ENCODE assay signal across 25 cellular contexts in the genomic region with DNA sequence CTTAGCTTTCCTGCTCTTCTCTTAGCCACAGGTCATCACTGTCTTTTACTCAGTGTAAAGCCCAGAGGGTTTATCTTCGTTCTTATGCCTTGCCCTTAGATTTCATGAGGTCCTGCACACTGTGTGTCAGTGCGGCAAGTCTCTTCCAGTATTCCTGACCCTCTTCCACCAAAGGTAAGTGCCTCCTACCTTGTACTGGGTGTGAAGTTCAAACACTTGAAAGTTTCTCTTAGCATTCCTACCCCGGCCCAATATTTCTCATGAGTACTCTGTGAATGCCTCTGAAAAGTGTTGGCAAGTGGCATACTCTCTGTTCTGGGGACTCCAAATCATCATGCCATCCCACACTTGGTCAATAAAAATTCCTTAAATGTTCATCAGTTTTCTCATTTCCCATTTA.
"Had no signal": no experiment of that assay in that cellular context is flagged by ENCODE, and none has a peak within 500 bp of the region (broad histone marks: within the 10 kb centered on the region; RNA-seq: fewer than 3 reads in every experiment).

No MANE protein-coding gene starts in this region.

- H3K27me3 ChIP-seq: heart left ventricle, ovary, right atrium auricular region, right lobe of liver, suprapubic skin, tibial artery, vagina had no signal

- H3K36me3 ChIP-seq: heart left ventricle, left ventricle myocardium inferior, ovary, right atrium auricular region, right lobe of liver, suprapubic skin, thoracic aorta, vagina had no signal

- H3K4me3 ChIP-seq: heart left ventricle, left ventricle myocardium inferior, ovary, right atrium auricular region, right lobe of liver, skin epidermis, suprapubic skin, thoracic aorta, tibial artery, vagina had no signal

- H3K27ac ChIP-seq: heart left ventricle, left ventricle myocardium inferior, ovary, right atrium auricular region, right lobe of liver, skin epidermis, suprapubic skin, thoracic aorta, tibial artery, vagina had no signal

- ATAC-seq: heart left ventricle; left colon; natural killer cell; right lobe of liver; stimulated activated naive B cell treated with anti-CD40 and anti-IgM and Interleukin-4, amounts not matched to agents 10 μg/mL and 1 μg/mL and 100 μg/mL, for 72 hours; stimulated activated naive CD8-positive, alpha-beta T cell treated with anti-CD3 and anti-CD28 coated beads, Interleukin-15, Interleukin-2, amounts not matched to agents 100 U/mL and 50 U/mL, for 24 hours had no signal

- H3K4me1 ChIP-seq: heart left ventricle, left ventricle myocardium inferior, right atrium auricular region, right lobe of liver, suprapubic skin, tibial artery, vagina had no signal

- DNase-seq: heart left ventricle; hypothalamus; immature natural killer cell; kidney; left colon; left ventricle myocardium inferior; mammary epithelial cell; mesenchymal stem cell; naive B cell; natural killer cell; nephron progenitor cell; ovary; right lobe of liver; stimulated activated CD4-positive, alpha-beta T cell treated with anti-CD3 and anti-CD28 coated beads, Interleukin-12 subunit alpha, Interleukin-12 subunit beta, amount 100 ng/mL, for 4 hours; stimulated activated CD4-positive, alpha-beta T cell treated with anti-CD3 and anti-CD28 coated beads, Interleukin-15, amount 100 ng/mL, for 24 hours; stimulated activated CD4-positive, alpha-beta T cell treated with anti-CD3 and anti-CD28 coated beads, Interleukin-2, amount 100 ng/mL, for 24 hours; stimulated activated CD4-positive, alpha-beta T cell treated with anti-CD3 and anti-CD28 coated beads, Interleukin-4, amount 100 ng/mL, for 1 hour; stimulated activated naive B cell treated with anti-CD40 and anti-IgM and Interleukin-4, amounts not matched to agents 10 μg/mL and 1 μg/mL and 100 μg/mL, for 72 hours; stimulated activated naive CD8-positive, alpha-beta T cell treated with anti-CD3 and anti-CD28 coated beads, Interleukin-15, Interleukin-2, amounts not matched to agents 100 U/mL and 50 U/mL, for 24 hours; tibial artery had no signal

- H3K9me3 ChIP-seq: ovary, right lobe of liver had no signal
